Comparison of ENCODE assay signal across 8 cellular contexts in genomic region chr13:48979892-48980291, GRCh38. TPM values are rescaled to one million over a fixed set of nuclear protein-coding genes. Genes with fewer than 3 reads are reported as not detected.
DNase-seq lines count a peak whose midpoint lies in the region; ATAC-seq and TF ChIP-seq lines count a peak whose summit lies in the region.

No MANE protein-coding gene starts in this region.

- DNase-seq in fibroblast of villous mesenchyme (ENCODE audit: low read depth) (no peak), DMS53 treated with DMSO at 0.1 percent for 48 hours (lab: John Stamatoyannopoulos, UW; ENCODE audit: unreplicated experiment) (no peak), cardiac septum (ENCODE audit: low spot score) (no peak)
- DNase-seq in activated CD4-positive, alpha-beta T cell treated with anti-CD3 and anti-CD28 coated beads, Interleukin-2, amount 50 U/mL, for 4 hours: no peak
- no peak for DNase-seq in activated effector memory CD4-positive, alpha-beta T cell treated with anti-CD3 and anti-CD28 coated beads, Interleukin-2, amount 50 U/mL, for 16 hours

- TF ChIP-seq POLR2A in GM18505 (IDR thresholded peaks at IDR 0.05; ENCODE audit: borderline replicate concordance, extremely low read depth, insufficient read depth, insufficient read length): peak; percentile 13

- H3K4me3 ChIP-seq in fibroblast of villous mesenchyme (ENCODE audit: low read depth, low read length): peak overlapping the region; percentile 88

- intact Hi-C loops in cardiac septum (cut with DNase I): loop anchor here (5.0 to 10.0 kb wide), 2 partner anchors 117 to 265 kb away; partner anchors contain the start of gene CDADC1

- TF ChIP-seq CTCF in fibroblast of villous mesenchyme (IDR thresholded peaks at IDR 0.05; ENCODE audit: insufficient read depth, low read depth, low read length): no peak

- ATAC-seq in GM18505 (IDR thresholded peaks at IDR 0.05; ENCODE audit: unreplicated experiment) (peak; percentile 34), GM21576 (IDR thresholded peaks at IDR 0.05; ENCODE audit: unreplicated experiment) (peak; percentile 47), HG03575 (IDR thresholded peaks at IDR 0.05; ENCODE audit: extremely low read depth, insufficient number of reproducible peaks, low FRiP score, unreplicated experiment) (peak; percentile 39)

RNA-seq across cellular contexts. Expression of gene FNDC3A, which starts 4.2 kb away (rescaled TPM):
- total RNA-seq in fibroblast of villous mesenchyme (73.4 and 122 TPM in 2 replicates), cardiac septum (27.3 TPM)
